Comparison of ENCODE assay signal across 8 cellular contexts in the genomic region with DNA sequence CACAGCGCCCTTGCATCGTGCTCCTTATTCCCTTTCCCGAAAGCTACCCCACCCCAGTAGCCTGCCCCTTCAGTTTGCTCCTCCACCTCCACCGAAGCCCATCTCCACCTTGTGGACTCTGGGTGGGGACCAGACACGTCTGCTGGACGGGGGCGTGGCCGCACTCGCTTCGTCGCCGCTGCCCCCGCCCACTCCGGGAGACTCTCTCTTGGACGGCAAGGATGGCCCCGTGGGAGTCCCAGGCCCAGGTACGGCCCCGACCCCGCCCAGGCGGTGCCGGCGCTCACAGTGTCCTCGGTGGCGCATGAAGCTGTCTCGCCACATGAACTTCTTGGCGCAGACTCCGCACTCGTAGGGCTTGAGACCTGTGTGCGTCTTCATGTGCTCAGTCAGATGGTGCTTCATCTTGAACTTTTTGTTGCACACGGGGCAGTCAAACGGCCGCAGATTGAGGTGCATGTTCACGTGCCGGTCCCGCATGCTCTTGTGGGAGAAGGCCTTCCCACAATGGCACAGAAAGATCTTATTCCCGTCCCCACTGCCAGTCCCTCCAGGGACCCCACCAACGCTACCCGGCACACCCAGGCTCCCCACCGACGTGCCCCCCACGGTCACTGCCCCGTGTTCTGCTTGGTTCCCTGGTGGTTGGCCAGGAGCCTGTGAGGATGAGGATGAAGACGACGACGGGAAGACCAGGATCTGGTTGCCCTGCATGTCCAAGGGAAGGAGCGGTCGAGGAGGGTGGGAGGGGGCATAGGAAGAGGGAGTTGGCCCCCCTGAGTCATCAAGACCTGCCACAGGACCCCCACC. TPM values are rescaled to one million over a fixed set of nuclear protein-coding genes. Genes with fewer than 3 reads are reported as not detected.
DNase-seq lines count a peak whose midpoint lies in the region; ATAC-seq and TF ChIP-seq lines count a peak whose summit lies in the region.

No MANE protein-coding gene starts in this region.

- intact Hi-C loops in naive thymus-derived CD4-positive, alpha-beta T cell (cut with micrococcal nuclease), result loop anchor here (1.0 to 10.0 kb wide), 11 partner anchors 8 to 920 kb away; a partner anchor contains a TSS

- peaks cover 0 to 2% (median 0%) of the 10 kb centered on the region in 11 donors for H3K9me3 Mint-ChIP-seq in naive thymus-derived CD4-positive, alpha-beta T cell

- no peaks in the 10 kb centered on the region for H3K9me3 ChIP-seq in effector memory CD4-positive, alpha-beta T cell (ENCODE audit: control insufficient read depth, low read length)
- no peaks in the 10 kb centered on the region for H3K9me3 ChIP-seq in naive thymus-derived CD4-positive, alpha-beta T cell (ENCODE audit: control insufficient read depth in 2 of 3, low read length in 3 of 3)
- H3K9me3 ChIP-seq in BE2C, result no peaks in the 10 kb centered on the region

- no peak for ATAC-seq in naive thymus-derived CD4-positive, alpha-beta T cell

- peak overlapping the region; percentile 69 for H3K4me3 ChIP-seq in GM12864 (ENCODE audit: low read depth, low read length)
- H3K4me3 ChIP-seq in effector memory CD4-positive, alpha-beta T cell (ENCODE audit: insufficient read depth, low read depth, low read length, poor library complexity, severe bottlenecking), result peak overlapping the region; percentile 92
- H3K4me3 ChIP-seq in naive thymus-derived CD4-positive, alpha-beta T cell (ENCODE audit: low read length), result peak overlapping the region; percentile 97
- no peak overlapping the region for H3K4me3 ChIP-seq in BE2C (ENCODE audit: low read depth, low read length)

- H3K4me1 Mint-ChIP-seq in naive thymus-derived CD4-positive, alpha-beta T cell, result peaks cover 46 to 81% (median 71%) of the 10 kb centered on the region in 7 donors

- no peaks in the 10 kb centered on the region for H3K27me3 ChIP-seq in effector memory CD4-positive, alpha-beta T cell (replicated peaks; ENCODE audit: control insufficient read depth, insufficient read depth, low read length, poor library complexity, severe bottlenecking)
- H3K27me3 ChIP-seq in naive thymus-derived CD4-positive, alpha-beta T cell (ENCODE audit: control insufficient read depth in 2 of 2, insufficient read depth in 2 of 2, low read length in 2 of 2), result no peaks in the 10 kb centered on the region
- H3K27me3 ChIP-seq in BE2C, result no peaks in the 10 kb centered on the region

- POLR2A ChIA-PET in naive thymus-derived CD4-positive, alpha-beta T cell (lab: Charles Lee), result interaction anchor here (1.4 to 4.3 kb wide), 3 partner anchors 10 to 38 kb away, joined by 6 to 36 read pairs (median 28); a partner anchor contains a TSS

- peaks cover 17% of the 10 kb centered on the region for H3K36me3 ChIP-seq in effector memory CD4-positive, alpha-beta T cell (ENCODE audit: control insufficient read depth, insufficient read depth, low read length)
- H3K36me3 ChIP-seq in naive thymus-derived CD4-positive, alpha-beta T cell (ENCODE audit: control insufficient read depth in 2 of 3, insufficient read depth in 3 of 3, low read length in 3 of 3), result peaks cover 9 to 31% (median 12%) of the 10 kb centered on the region in 3 experiments
- H3K36me3 ChIP-seq in BE2C, result peaks cover 17% of the 10 kb centered on the region

- H3K27ac ChIP-seq in effector memory CD4-positive, alpha-beta T cell (ENCODE audit: insufficient read depth, low read length, poor library complexity, severe bottlenecking), result peak overlapping the region; percentile 100
- H3K27ac ChIP-seq in naive thymus-derived CD4-positive, alpha-beta T cell (ENCODE audit: low read depth, low read length), result peak overlapping the region; percentile 99

- peak overlapping the region; percentile 81 to 100 (median 99) for H3K4me3 Mint-ChIP-seq in naive thymus-derived CD4-positive, alpha-beta T cell

- TF ChIP-seq CTCF in GM12864 (IDR thresholded peaks at IDR 0.05; ENCODE audit: low read depth, low read length, missing control alignments), result no peak
- TF ChIP-seq CTCF in BE2C (IDR thresholded peaks at IDR 0.05; ENCODE audit: low read depth, low read length), result no peak

- CTCF ChIA-PET in naive thymus-derived CD4-positive, alpha-beta T cell (lab: Charles Lee), result interaction anchor here (1.0 kb wide), 1 partner anchor 13 kb away, joined by 3 read pairs; no protein-coding TSS in a partner anchor

- no peaks in the 10 kb centered on the region for H3K27me3 Mint-ChIP-seq in naive thymus-derived CD4-positive, alpha-beta T cell

- H3K27ac Mint-ChIP-seq in naive thymus-derived CD4-positive, alpha-beta T cell, result peak overlapping the region; percentile 97 to 99 (median 98)

- peaks cover 42% of the 10 kb centered on the region for H3K4me1 ChIP-seq in effector memory CD4-positive, alpha-beta T cell (ENCODE audit: control insufficient read depth, insufficient read depth, low read length, poor library complexity, severe bottlenecking)
- peaks cover 54 to 55% of the 10 kb centered on the region in 2 donors for H3K4me1 ChIP-seq in naive thymus-derived CD4-positive, alpha-beta T cell (ENCODE audit: control insufficient read depth in 2 of 2, insufficient read depth in 2 of 2, low read length in 2 of 2)
- H3K4me1 ChIP-seq in BE2C, result peaks cover 3% of the 10 kb centered on the region; the same call in 1 of the 2 replicates

- DNase-seq in GM12864 (ENCODE audit: low read depth), result no peak
- DNase-seq in OCI-M1 (lab: John Stamatoyannopoulos, UW), result peak; percentile 69
- DNase-seq in effector memory CD4-positive, alpha-beta T cell, result no peak
- DNase-seq in naive thymus-derived CD4-positive, alpha-beta T cell, result peak in 2 of 9 donors; percentile 28 to 40
- no peak for DNase-seq in BE2C
- DNase-seq in HCEC 1CT, result no peak
- DNase-seq in 8988T, result no peak
- DNase-seq in A172 (ENCODE audit: low spot score), result no peak

- peaks cover 4 to 53% (median 13%) of the 10 kb centered on the region in 5 donors for H3K36me3 Mint-ChIP-seq in naive thymus-derived CD4-positive, alpha-beta T cell

RNA-seq across cellular contexts. Expression of a gene that starts 1.3 kb away (rescaled TPM):
- 100 to 1,000 TPM; 196 to 386 (median 240) TPM for total RNA-seq in naive thymus-derived CD4-positive, alpha-beta T cell
- 100 to 1,000 TPM; 296 to 334 TPM for polyA plus RNA-seq in naive thymus-derived CD4-positive, alpha-beta T cell
- 8.3 TPM for polyA plus RNA-seq in BE2C (2012; ENCODE audit: insufficient read depth, insufficient read length, low read depth)
- total RNA-seq in A172 (2014; rRNA removed; shearing (Covaris generic)), result 59.4 and 61.6 TPM in 2 replicates

RNA-seq across cellular contexts. Expression of a gene that starts 2.4 kb away (rescaled TPM):
- 10 to 100 TPM; 15.5 to 30.1 (median 20.5) TPM for total RNA-seq in naive thymus-derived CD4-positive, alpha-beta T cell
- polyA plus RNA-seq in naive thymus-derived CD4-positive, alpha-beta T cell, result 10 to 100 TPM; 15.6 TPM
- polyA plus RNA-seq in BE2C (2012; ENCODE audit: insufficient read depth, insufficient read length, low read depth), result 20.3 TPM
- 7.6 and 8.8 TPM in 2 replicates for total RNA-seq in A172 (2014; rRNA removed; shearing (Covaris generic))

RNA-seq across cellular contexts. Expression of a gene that starts 7.6 kb away (rescaled TPM):
- 10 to 100 TPM; 36.4 to 81.6 (median 79.6) TPM for total RNA-seq in naive thymus-derived CD4-positive, alpha-beta T cell
- 100 to 1,000 TPM in 1 of 2 donors, 10 to 100 TPM in 1; 69.4 to 133 TPM for polyA plus RNA-seq in naive thymus-derived CD4-positive, alpha-beta T cell
- 96.9 TPM for polyA plus RNA-seq in BE2C (2012; ENCODE audit: insufficient read depth, insufficient read length, low read depth)
- 56.2 and 60.0 TPM in 2 replicates for total RNA-seq in A172 (2014; rRNA removed; shearing (Covaris generic))

RNA-seq across cellular contexts. Expression of a gene that starts 16.4 kb away (rescaled TPM):
- 10 to 100 TPM; 45.7 to 76.8 (median 67.4) TPM for total RNA-seq in naive thymus-derived CD4-positive, alpha-beta T cell
- 10 to 100 TPM in 1 of 2 donors, 1 to 10 TPM in 1; 4.1 to 11.5 TPM for polyA plus RNA-seq in naive thymus-derived CD4-positive, alpha-beta T cell
- polyA plus RNA-seq in BE2C (2012; ENCODE audit: insufficient read depth, insufficient read length, low read depth), result 67.6 TPM
- total RNA-seq in A172 (2014; rRNA removed; shearing (Covaris generic)), result 17.7 and 18.3 TPM in 2 replicates

RNA-seq across cellular contexts. Expression of a gene that starts 25.7 kb away (rescaled TPM):
- total RNA-seq in naive thymus-derived CD4-positive, alpha-beta T cell, result 10 to 100 TPM; 14.6 to 73.2 (median 35.5) TPM
- polyA plus RNA-seq in naive thymus-derived CD4-positive, alpha-beta T cell, result 10 to 100 TPM; 26.5 to 36.3 TPM
- 110 TPM for polyA plus RNA-seq in BE2C (2012; ENCODE audit: insufficient read depth, insufficient read length, low read depth)
- 85.3 and 93.7 TPM in 2 replicates for total RNA-seq in A172 (2014; rRNA removed; shearing (Covaris generic))
